Comparison of ENCODE assay signal across 23 cellular contexts in the genomic region with DNA sequence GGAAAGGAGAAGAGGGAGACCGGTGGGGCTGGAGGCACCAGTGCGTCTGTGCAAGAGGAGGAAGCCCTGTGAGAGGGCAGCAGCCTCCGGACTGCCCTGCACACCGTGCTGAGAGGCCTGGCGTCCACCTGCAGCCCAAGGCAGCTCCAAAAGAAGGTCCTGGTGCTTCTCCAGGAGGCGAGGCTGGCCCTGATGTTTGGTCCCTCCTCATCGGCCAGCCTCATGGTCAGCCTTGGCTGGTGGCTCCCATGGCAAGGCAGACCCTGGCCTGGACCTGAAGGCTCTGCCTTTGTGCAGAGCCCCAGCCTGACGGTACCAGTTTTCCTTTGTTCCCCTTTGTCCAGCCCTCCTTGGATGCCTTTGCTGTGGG. TPM values are rescaled to one million over a fixed set of nuclear protein-coding genes. Genes with fewer than 3 reads are reported as not detected.
A peak's percentile ranks its signal among the peaks of the same experiment; 100 is the strongest.
DNase-seq lines count a peak whose midpoint lies in the region; ATAC-seq and TF ChIP-seq lines count a peak whose summit lies in the region.
"Had no signal": no experiment of that assay in that cellular context is flagged by ENCODE, and none has a peak within 500 bp of the region (broad histone marks: within the 10 kb centered on the region; RNA-seq: fewer than 3 reads in every experiment).

No MANE protein-coding gene starts in this region.

- peaks cover 0 to 8% of the 10 kb centered on the region in 2 donors for H3K27me3 Mint-ChIP-seq in effector memory CD8-positive, alpha-beta T cell
- H3K27me3 Mint-ChIP-seq: activated naive CD4-positive, alpha-beta T cell treated with anti-CD3 and anti-CD28 coated beads, Interleukin-2, amount 50 U/mL, for 24 hours had no signal

- TF ChIP-seq POLR2A in HCT116 (IDR thresholded peaks at IDR 0.05; ENCODE audit: borderline replicate concordance, extremely low read depth, insufficient read depth, insufficient read length): no peak

- no peaks in the 10 kb centered on the region for H3K9me3 Mint-ChIP-seq in effector memory CD8-positive, alpha-beta T cell
- H3K9me3 Mint-ChIP-seq: activated naive CD4-positive, alpha-beta T cell treated with anti-CD3 and anti-CD28 coated beads, Interleukin-2, amount 50 U/mL, for 24 hours; activated T-helper 2 cell treated with anti-CD3 and anti-CD28 coated beads, Interferon-gamma antibody, Interleukin-2, Interleukin-4, amounts not matched to agents 10 μg/mL and 5 μg/mL and 100 μg/mL, durations not matched to agents 14 hours and 24 hours and 36 hours; immature natural killer cell; natural killer cell had no signal

- H2AFZ ChIP-seq in HCT116 (ENCODE audit: low read depth, low read length, poor library complexity, severe bottlenecking): no peak overlapping the region

- H3K4me1 Mint-ChIP-seq in effector memory CD8-positive, alpha-beta T cell (ENCODE audit: low read depth in 2 of 2): peaks cover 0 to 5% of the 10 kb centered on the region in 2 donors
- H3K4me1 Mint-ChIP-seq: activated naive CD4-positive, alpha-beta T cell treated with anti-CD3 and anti-CD28 coated beads, Interleukin-2, amount 50 U/mL, for 24 hours; immature natural killer cell had no signal

- no peak overlapping the region for H3K27ac Mint-ChIP-seq in effector memory CD8-positive, alpha-beta T cell
- H3K27ac Mint-ChIP-seq: activated naive CD4-positive, alpha-beta T cell treated with anti-CD3 and anti-CD28 coated beads, Interleukin-2, amount 50 U/mL, for 24 hours; activated T-helper 2 cell treated with anti-CD3 and anti-CD28 coated beads, Interferon-gamma antibody, Interleukin-2, Interleukin-4, amounts not matched to agents 10 μg/mL and 5 μg/mL and 100 μg/mL, durations not matched to agents 14 hours and 24 hours and 36 hours; immature natural killer cell; natural killer cell had no signal

- H3K27ac ChIP-seq in HCT116 (ENCODE audit: low read depth, low read length) (peak overlapping the region; percentile 42; the same call in 1 of the 2 replicates), coronary artery (peak overlapping the region; percentile 73 to 94), mucosa of rectum (ENCODE audit: low read depth in 2 of 2, low read length in 2 of 2) (peak overlapping the region; percentile 16 to 68), tibial artery (peak overlapping the region; percentile 97 to 98)
- H3K27ac ChIP-seq: C4-2B, SJSA1, suprapubic skin, WERI-Rb-1 had no signal

- CTCF ChIA-PET in HCT116 (lab: Charles Lee): no interaction called here

- DNase-seq in HCT116 (ENCODE audit: low read depth, low spot score) (no peak), coronary artery (ENCODE audit: low spot score) (no peak), tibial artery (no peak)
- DNase-seq in effector memory CD8-positive, alpha-beta T cell: no peak
- DNase-seq: activated CD4-positive, alpha-beta T cell treated with anti-CD3 and anti-CD28 coated beads for 4 hours; amniotic stem cell; immature natural killer cell; midbrain; MV-4-11; natural killer cell; NCI-H1436 treated with DMSO at 0.1 percent for 48 hours; NCI-H345; stimulated activated naive CD4-positive, alpha-beta T cell had no signal

- ATAC-seq in HCT116 (no peak), GM18909 (IDR thresholded peaks at IDR 0.05; ENCODE audit: poor library complexity, unreplicated experiment) (no peak), HG03196 (IDR thresholded peaks at IDR 0.05; ENCODE audit: unreplicated experiment) (no peak)
- no peak for ATAC-seq in effector memory CD8-positive, alpha-beta T cell (replicated peaks)
- ATAC-seq: natural killer cell had no signal

- H3K79me2 ChIP-seq in HCT116 (ENCODE audit: insufficient read depth, low read length): no peaks in the 10 kb centered on the region

- H3K36me3 ChIP-seq in HCT116 (ENCODE audit: control insufficient read depth in 1 of 2, insufficient read depth in 2 of 2, low read length in 2 of 2) (no peaks in the 10 kb centered on the region), mucosa of rectum (ENCODE audit: control insufficient read depth in 2 of 2, insufficient read depth in 2 of 2, low read length in 2 of 2) (no peaks in the 10 kb centered on the region), tibial artery (no peaks in the 10 kb centered on the region)
- H3K36me3 ChIP-seq: SJSA1, suprapubic skin, WERI-Rb-1 had no signal

- no peaks in the 10 kb centered on the region for H3K36me3 Mint-ChIP-seq in effector memory CD8-positive, alpha-beta T cell (ENCODE audit: insufficient read depth)
- H3K36me3 Mint-ChIP-seq: activated naive CD4-positive, alpha-beta T cell treated with anti-CD3 and anti-CD28 coated beads, Interleukin-2, amount 50 U/mL, for 24 hours; immature natural killer cell; natural killer cell had no signal

- POLR2A ChIA-PET in HCT116 (lab: Charles Lee): no interaction called here

- H3K9me3 ChIP-seq in HCT116 (ENCODE audit: control insufficient read depth in 1 of 2, insufficient read depth in 1 of 2, low read depth in 1 of 2, low read length in 2 of 2): no peaks in the 10 kb centered on the region
- H3K9me3 ChIP-seq in mucosa of rectum (ENCODE audit: control insufficient read depth in 2 of 2, low read length in 2 of 2): no peaks in the 10 kb centered on the region
- H3K9me3 ChIP-seq in tibial artery: no peaks in the 10 kb centered on the region
- H3K9me3 ChIP-seq: SJSA1, suprapubic skin had no signal

- H3K9me2 ChIP-seq in HCT116 (ENCODE audit: insufficient read depth): no peaks in the 10 kb centered on the region

- H3K9ac ChIP-seq in HCT116 (ENCODE audit: low read length) (no peak overlapping the region), mucosa of rectum (ENCODE audit: low read depth in 1 of 2, low read length in 2 of 2) (peak overlapping the region; percentile 24 to 68)

- RAD21 ChIA-PET in HCT116 (lab: Charles Lee; ENCODE audit: low non-redundant PET in 1 of 2, low total read pairs in 2 of 2, uncharacterized antibody in 2 of 2, unreplicated experiment in 2 of 2): no interaction called here

- intact Hi-C loops in HCT116 (cut with micrococcal nuclease) (no loop called here), tibial artery (cut with DNase I; ENCODE audit: low total_unique reads) (no loop called here)

- TF ChIP-seq CTCF in HCT116 (IDR thresholded peaks at IDR 0.05 in 2 of 3, conservative IDR thresholded peaks at IDR 0.05 in 1 of 3; ENCODE audit: borderline replicate concordance in 1 of 3, insufficient read depth in 1 of 3, low read depth in 2 of 3, low read length in 2 of 3) (no peak), coronary artery (IDR thresholded peaks at IDR 0.05) (no peak), tibial artery (IDR thresholded peaks at IDR 0.05) (no peak)

- H3K27me3 ChIP-seq in HCT116 (ENCODE audit: insufficient read depth, low read length) (no peaks in the 10 kb centered on the region), mucosa of rectum (ENCODE audit: control insufficient read depth in 2 of 2, insufficient read depth in 2 of 2, low read length in 2 of 2) (no peaks in the 10 kb centered on the region), tibial artery (no peaks in the 10 kb centered on the region)
- H3K27me3 ChIP-seq: SJSA1, suprapubic skin had no signal

- no TSS peak for BruUV-seq in HCT116 (replicated peaks; lab: Mats Ljungman, UMichigan)

- H3K4me1 ChIP-seq in HCT116 (ENCODE audit: control insufficient read depth in 1 of 2, insufficient read depth in 2 of 2, low read length in 2 of 2) (peaks cover 18 to 19% of the 10 kb centered on the region in 2 experiments), mucosa of rectum (ENCODE audit: control insufficient read depth in 2 of 2, insufficient read depth in 2 of 2, low read length in 2 of 2) (peaks cover 20 to 23% of the 10 kb centered on the region in 2 donors), tibial artery (peaks cover 20 to 92% (median 81%) of the 10 kb centered on the region in 4 donors)

- peak overlapping the region; percentile 38; the same call in 1 of the 2 replicates for H3K4me2 ChIP-seq in HCT116 (ENCODE audit: low read length)

- H3K4me3 Mint-ChIP-seq in effector memory CD8-positive, alpha-beta T cell: no peak overlapping the region
- H3K4me3 Mint-ChIP-seq: activated naive CD4-positive, alpha-beta T cell treated with anti-CD3 and anti-CD28 coated beads, Interleukin-2, amount 50 U/mL, for 24 hours; immature natural killer cell; natural killer cell had no signal

- H4K20me1 ChIP-seq in HCT116 (ENCODE audit: insufficient read depth): no peaks in the 10 kb centered on the region

- no peak overlapping the region for H3K4me3 ChIP-seq in HCT116 (replicated peaks in 1 of 2; ENCODE audit: low read depth in 1 of 2, low read length in 2 of 2)
- H3K4me3 ChIP-seq in coronary artery: no peak overlapping the region
- no peak overlapping the region for H3K4me3 ChIP-seq in mucosa of rectum (ENCODE audit: low read length in 2 of 2)
- H3K4me3 ChIP-seq in tibial artery: no peak overlapping the region
- H3K4me3 ChIP-seq: SJSA1, skin epidermis, suprapubic skin had no signal

- TF ChIP-seq RAD21 in HCT116 (IDR thresholded peaks at IDR 0.05; ENCODE audit: low read depth): no peak

TF ChIP-seq in HCT116, 20 proteins besides CTCF, POLR2A, EP300 and RAD21 (continues in another document):
- no peak for TF ChIP-seq YY1 (IDR thresholded peaks at IDR 0.05; ENCODE audit: extremely low read depth, insufficient replicate concordance, low read depth, low read length)
- TF ChIP-seq ATF3 (IDR thresholded peaks at IDR 0.05): no peak
- TF ChIP-seq MAX (IDR thresholded peaks at IDR 0.05): no peak
- no peak for TF ChIP-seq POLR2AphosphoS5 (IDR thresholded peaks at IDR 0.05; ENCODE audit: low read depth, low read length)
- TF ChIP-seq SP1 (IDR thresholded peaks at IDR 0.05; ENCODE audit: low read depth): no peak
- TF ChIP-seq ELF1 (IDR thresholded peaks at IDR 0.05; ENCODE audit: borderline replicate concordance, low read depth): no peak
- TF ChIP-seq SIN3A (IDR thresholded peaks at IDR 0.05; ENCODE audit: low read depth): no peak
- no peak for TF ChIP-seq ZFX (IDR thresholded peaks at IDR 0.05)
- no peak for TF ChIP-seq EZH2phosphoT487 (IDR thresholded peaks at IDR 0.05; ENCODE audit: borderline replicate concordance)
- TF ChIP-seq EGR1 (IDR thresholded peaks at IDR 0.05; ENCODE audit: low read depth): no peak

RNA-seq across cellular contexts. Expression of gene ADSS1, which starts 7.9 kb away (rescaled TPM):
- 9.9 TPM for total RNA-seq in HCT116 (2021; ENCODE audit: unreplicated experiment)
- polyA plus RNA-seq in HCT116 (2012): 12.5 and 15.4 TPM in 2 replicates

RNA-seq across cellular contexts. Expression of gene SIVA1, which starts 21.0 kb away (rescaled TPM):
- 141 TPM for total RNA-seq in HCT116 (2021; ENCODE audit: unreplicated experiment)
- 142 and 171 TPM in 2 replicates for polyA plus RNA-seq in HCT116 (2012)

RNA-seq across cellular contexts. Expression of gene INF2, which starts 42.5 kb away (rescaled TPM):
- total RNA-seq in HCT116 (2021; ENCODE audit: unreplicated experiment): 95.8 TPM
- polyA plus RNA-seq in HCT116 (2012): 43.9 and 46.6 TPM in 2 replicates

Comparison
In these comparisons a context has a peak if more than half of its experiments do, and no peak if none do; other contexts are left out.
1. H3K27ac ChIP-seq: peak in every context shown above with its lines; median percentile 98 in tibial artery; 84 in coronary artery; 42 in HCT116; 42 in mucosa of rectum.